Comparison of ENCODE assay signal across 1 cellular context in genomic region chr1:65959896-65960295, GRCh38.
TF ChIP-seq lines count a peak whose summit lies in the region.

No MANE protein-coding gene starts in this region.

TF ChIP-seq in endothelial cell of umbilical vein, 7 proteins besides CTCF, POLR2A, EP300 and RAD21:
- TF ChIP-seq MAX (IDR thresholded peaks at IDR 0.05; ENCODE audit: insufficient read depth, insufficient read length) (no peak), MYC (IDR thresholded peaks at IDR 0.05; ENCODE audit: low read depth, low read length) (no peak), GATA2 (IDR thresholded peaks at IDR 0.05; ENCODE audit: insufficient read depth, insufficient read length, low read depth, low read length) (no peak), POLR2AphosphoS5 (IDR thresholded peaks at IDR 0.05; ENCODE audit: insufficient read depth, low read depth, low read length) (no peak), JUN (IDR thresholded peaks at IDR 0.05; ENCODE audit: borderline replicate concordance, insufficient read depth, insufficient read length, low read depth) (no peak), EZH2 (IDR thresholded peaks at IDR 0.05; ENCODE audit: borderline replicate concordance, low read depth, low read length, severe bottlenecking) (no peak), FOS (IDR thresholded peaks at IDR 0.05; ENCODE audit: borderline replicate concordance, insufficient read depth, low read length) (no peak)
